9 cellular contexts compared by ENCODE assay signal in genomic region chr10:117461766-117462423, GRCh38.
DNase-seq lines count a peak whose midpoint lies in the region; ATAC-seq and TF ChIP-seq lines count a peak whose summit lies in the region.
"Had no signal": no experiment of that assay in that cellular context is flagged by ENCODE, and none has a peak within 500 bp of the region (broad histone marks: within the 10 kb centered on the region; RNA-seq: fewer than 3 reads in every experiment).

No MANE protein-coding gene starts in this region.

- H3K4me3 ChIP-seq in IMR-90 (ENCODE audit: insufficient read depth, low read depth, low read length) (no peak overlapping the region), mammary epithelial cell (replicated peaks in 1 of 3; ENCODE audit: insufficient read depth in 1 of 3, low read depth in 2 of 3, low read length in 3 of 3) (no peak overlapping the region), endodermal cell (ENCODE audit: low read length) (no peak overlapping the region)

- POLR2A ChIA-PET in IMR-90 (lab: Charles Lee; ENCODE audit: unreplicated experiment), result no interaction called here

- H3K4me1 ChIP-seq in IMR-90 (ENCODE audit: control insufficient read depth, insufficient read depth, low read length) (no peaks in the 10 kb centered on the region), mammary epithelial cell (ENCODE audit: insufficient read depth, low read length) (peaks cover 24% of the 10 kb centered on the region), endodermal cell (ENCODE audit: control insufficient read depth, insufficient read depth, low read length) (peaks cover 3% of the 10 kb centered on the region)

- dilution Hi-C loops in IMR-90 (cut with HindIII; ENCODE audit: low sequenced_read_pairs, unreplicated experiment), result no loop called here
- dilution Hi-C loops in mammary epithelial cell (cut with HindIII; ENCODE audit: low sequenced_read_pairs), result no loop called here

- in situ Hi-C loops in ACHN (cut with HindIII; ENCODE audit: low pct_ligation_motif_present, low pct_unique_long_range_greater_than_20kb, low sequenced_read_pairs) (no loop called here), IMR-90 (cut with MboI; ENCODE audit: low sequenced_read_pairs) (no loop called here), mammary epithelial cell (cut with MboI; ENCODE audit: low sequenced_read_pairs in 2 of 2) (no loop called here)

- DNase-seq in ACHN, result peak; percentile 86
- peak; percentile 37 for DNase-seq in IMR-90
- peak; percentile 93 for DNase-seq in mammary epithelial cell
- DNase-seq in mesothelial cell of epicardium (ENCODE audit: low spot score in 2 of 2, unreplicated experiment in 2 of 2), result no peak
- no peak for DNase-seq in endodermal cell
- no peak for DNase-seq in NCI-H82 (lab: John Stamatoyannopoulos, UW)
- DNase-seq in amniotic stem cell (lab: John Stamatoyannopoulos, UW), result no peak
- DNase-seq in posterior cingulate gyrus, result no peak

- no peak overlapping the region for H2BK5ac ChIP-seq in IMR-90 (ENCODE audit: low read depth, low read length, poor library complexity, severe bottlenecking)

- no peak overlapping the region for H3K14ac ChIP-seq in IMR-90 (replicated peaks; ENCODE audit: low read depth, low read length)

- no peak overlapping the region for H2BK120ac ChIP-seq in IMR-90 (ENCODE audit: low read depth, low read length)

- TF ChIP-seq RAD21 in IMR-90 (IDR thresholded peaks at IDR 0.05; ENCODE audit: low read length), result no peak

- H3K4me1 Mint-ChIP-seq in mesothelial cell of epicardium (peaks cover 12% of the 10 kb centered on the region), endodermal cell (peaks cover 22% of the 10 kb centered on the region)
- H3K4me1 Mint-ChIP-seq: CD8-positive, alpha-beta memory T cell had no signal

- intact Hi-C loops in IMR-90 (cut with micrococcal nuclease) (no loop called here), mammary epithelial cell (cut with micrococcal nuclease) (no loop called here), posterior cingulate gyrus (cut with DNase I) (no loop called here)

- CTCF ChIA-PET in IMR-90 (lab: Yijun Ruan, JAX) (interaction anchor here (0.7 kb wide), 1 partner anchor 739 kb away, joined by 3 read pairs; no protein-coding TSS in a partner anchor), mammary epithelial cell (lab: Charles Lee; ENCODE audit: low non-redundant PET) (no interaction called here)

- H3K79me1 ChIP-seq in IMR-90 (ENCODE audit: low read depth in 1 of 2, low read length in 2 of 2), result no peaks in the 10 kb centered on the region

- no CpG with 5 or more reads among the region's 7 CpGs for WGBS in IMR-90 (ENCODE audit: extremely low coverage in 2 of 2, insufficient read length in 1 of 2), 2 experiments
- WGBS in mammary epithelial cell (ENCODE audit: low coverage, missing lambda C conversion rate), result 7% methylated on average over 7 of the region's 7 CpGs
- WGBS in endodermal cell (ENCODE audit: insufficient coverage in 1 of 2, insufficient read length in 1 of 2), 2 experiments, result 51 to 83% methylated on average over 2 to 7 of the region's 7 CpGs

- no peaks in the 10 kb centered on the region for H3K79me2 ChIP-seq in mammary epithelial cell (ENCODE audit: insufficient read depth, low read length)

- H3K56ac ChIP-seq in IMR-90 (ENCODE audit: extremely low read depth, insufficient read depth, low read length), result no peak overlapping the region

- no peaks in the 10 kb centered on the region for H3K36me3 Mint-ChIP-seq in mesothelial cell of epicardium
- no peaks in the 10 kb centered on the region for H3K36me3 Mint-ChIP-seq in endodermal cell (ENCODE audit: low read depth)
- H3K36me3 Mint-ChIP-seq: CD8-positive, alpha-beta memory T cell had no signal

- BruUV-seq in IMR-90 (replicated peaks; lab: Mats Ljungman, UMichigan) (no TSS peak), mammary epithelial cell (replicated peaks; lab: Mats Ljungman, UMichigan) (no TSS peak)

- no peaks in the 10 kb centered on the region for H3K27me3 ChIP-seq in IMR-90 (ENCODE audit: control insufficient read depth, insufficient read depth, low read length)
- no peaks in the 10 kb centered on the region for H3K27me3 ChIP-seq in mammary epithelial cell (ENCODE audit: insufficient read depth, low read length)
- H3K27me3 ChIP-seq in endodermal cell (ENCODE audit: control insufficient read depth, insufficient read depth, low read length, poor library complexity, severe bottlenecking), result no peaks in the 10 kb centered on the region

- H2AK9ac ChIP-seq in IMR-90 (replicated peaks; ENCODE audit: low read depth, low read length, poor library complexity), result no peak overlapping the region

- no peak overlapping the region for H3K23ac ChIP-seq in IMR-90 (ENCODE audit: low read depth, low read length)

- H3K9ac ChIP-seq in IMR-90 (ENCODE audit: low read depth, low read length) (no peak overlapping the region), mammary epithelial cell (ENCODE audit: insufficient read depth, low read length) (peak overlapping the region; percentile 59), endodermal cell (ENCODE audit: extremely low read depth, low read length, poor library complexity, severe bottlenecking) (no peak overlapping the region)

- H3K27me3 Mint-ChIP-seq in mesothelial cell of epicardium (ENCODE audit: low read depth), result peaks cover 3% of the 10 kb centered on the region
- H3K27me3 Mint-ChIP-seq in endodermal cell (ENCODE audit: insufficient read depth), result no peaks in the 10 kb centered on the region

- H3K18ac ChIP-seq in IMR-90 (ENCODE audit: low read depth, low read length), result no peak overlapping the region

- no peaks in the 10 kb centered on the region for H3K9me1 ChIP-seq in IMR-90 (ENCODE audit: insufficient read depth, low read length)

- no peak overlapping the region for H3K27ac ChIP-seq in IMR-90 (ENCODE audit: insufficient read depth, low read length)
- peak overlapping the region; percentile 62 for H3K27ac ChIP-seq in mammary epithelial cell (ENCODE audit: insufficient read depth, low read depth, low read length)
- no peak overlapping the region for H3K27ac ChIP-seq in endodermal cell (ENCODE audit: low read depth, low read length)

- ATAC-seq in IMR-90 (ENCODE audit: low read depth), result peak; percentile 59

- H2AK5ac ChIP-seq in IMR-90 (ENCODE audit: low read depth, low read length), result no peak overlapping the region

- no peak overlapping the region for H2BK20ac ChIP-seq in IMR-90 (ENCODE audit: low read depth, low read length)

- H3K27ac Mint-ChIP-seq in mesothelial cell of epicardium (peak overlapping the region; percentile 24), endodermal cell (no peak overlapping the region)

- no peaks in the 10 kb centered on the region for H4K20me1 ChIP-seq in IMR-90 (ENCODE audit: insufficient read depth, low read length)
- no peaks in the 10 kb centered on the region for H4K20me1 ChIP-seq in mammary epithelial cell (ENCODE audit: insufficient read depth, low read length)

- TF ChIP-seq CTCF in IMR-90 (conservative IDR thresholded peaks at IDR 0.05; ENCODE audit: low read depth, low read length), result no peak
- no peak for TF ChIP-seq CTCF in mammary epithelial cell (conservative IDR thresholded peaks at IDR 0.05 in 1 of 2, IDR thresholded peaks at IDR 0.05 in 1 of 2; ENCODE audit: extremely low read depth in 1 of 2, insufficient read depth in 1 of 2, low read depth in 1 of 2, low read length in 2 of 2)
- no peak for TF ChIP-seq CTCF in mesothelial cell of epicardium (IDR thresholded peaks at IDR 0.05; ENCODE audit: unreplicated experiment)
- no peak for TF ChIP-seq CTCF in endodermal cell (conservative IDR thresholded peaks at IDR 0.05)

- H4K8ac ChIP-seq in IMR-90 (ENCODE audit: low read depth in 2 of 2, low read length in 2 of 2), result no peak overlapping the region

- no peak overlapping the region for H3K4ac ChIP-seq in IMR-90 (ENCODE audit: low read depth, low read length)

- H3K9me3 Mint-ChIP-seq in mesothelial cell of epicardium, result peaks cover 3% of the 10 kb centered on the region
- peaks cover 8% of the 10 kb centered on the region for H3K9me3 Mint-ChIP-seq in endodermal cell
- H3K9me3 Mint-ChIP-seq: CD8-positive, alpha-beta memory T cell had no signal

- H2BK15ac ChIP-seq in IMR-90 (ENCODE audit: low read depth, low read length), result no peak overlapping the region

- H3K4me2 ChIP-seq in IMR-90 (ENCODE audit: low read depth, low read length) (no peak overlapping the region), mammary epithelial cell (ENCODE audit: insufficient read depth, low read depth, low read length) (peak overlapping the region; percentile 38)

- no peak overlapping the region for H4K5ac ChIP-seq in IMR-90 (ENCODE audit: low read depth, low read length)

- H2AFZ ChIP-seq in IMR-90 (replicated peaks; ENCODE audit: low read length, poor library complexity) (no peak overlapping the region), mammary epithelial cell (ENCODE audit: low read depth, low read length) (peak overlapping the region; percentile 75)

- no peak for TF ChIP-seq POLR2A in IMR-90 (IDR thresholded peaks at IDR 0.05; ENCODE audit: low read depth, low read length)

- H4K91ac ChIP-seq in IMR-90 (ENCODE audit: insufficient read depth, low read depth, low read length), result no peak overlapping the region

- H3K4me3 Mint-ChIP-seq in mesothelial cell of epicardium (no peak overlapping the region), endodermal cell (no peak overlapping the region)
- H3K4me3 Mint-ChIP-seq: CD8-positive, alpha-beta memory T cell had no signal

- H3K36me3 ChIP-seq in IMR-90 (ENCODE audit: control insufficient read depth, insufficient read depth, low read length) (no peaks in the 10 kb centered on the region), mammary epithelial cell (ENCODE audit: insufficient read depth, low read length) (no peaks in the 10 kb centered on the region), endodermal cell (ENCODE audit: control insufficient read depth, insufficient read depth, low read length) (no peaks in the 10 kb centered on the region)

- H3K9me3 ChIP-seq in IMR-90 (ENCODE audit: control insufficient read depth, insufficient read depth, low read length) (no peaks in the 10 kb centered on the region; the same call in 1 of the 2 replicates), mammary epithelial cell (replicated peaks; ENCODE audit: insufficient read depth, low read length) (peaks cover 9% of the 10 kb centered on the region), endodermal cell (ENCODE audit: control insufficient read depth, low read length) (peaks cover 7% of the 10 kb centered on the region)

TF ChIP-seq in IMR-90, 13 proteins besides CTCF, POLR2A, EP300 and RAD21 (continues in another document):
- TF ChIP-seq CEBPB (IDR thresholded peaks at IDR 0.05; ENCODE audit: low read depth, low read length) (no peak), NFE2L2 (IDR thresholded peaks at IDR 0.05; ENCODE audit: low read depth, low read length) (no peak), FOS (IDR thresholded peaks at IDR 0.05; ENCODE audit: low read depth, low read length) (no peak), RFX5 (IDR thresholded peaks at IDR 0.05; ENCODE audit: low read depth, low read length) (no peak), USF2 (IDR thresholded peaks at IDR 0.05; ENCODE audit: low read depth, low read length) (no peak)

Comparison
In these comparisons a context has a peak if more than half of its experiments do, and no peak if none do; other contexts are left out.
1. DNase-seq: peak in ACHN (single experiment), IMR-90 (single experiment) and mammary epithelial cell (single experiment); none in mesothelial cell of epicardium (0 of 2), endodermal cell (single experiment), NCI-H82 (single experiment), amniotic stem cell (single experiment) and posterior cingulate gyrus (0 of 10).